1 cellular context compared by ENCODE assay signal in genomic region chr22:20951932-20952380, GRCh38.
TF ChIP-seq lines count a peak whose summit lies in the region.

No MANE protein-coding gene starts in this region.

TF ChIP-seq in HepG2, 621 proteins besides CTCF, POLR2A, EP300 and RAD21 (continued from another document and continues in another):
- TF ChIP-seq ZNF292 (CRISPR knock-in tag; IDR thresholded peaks at IDR 0.05; ENCODE audit: borderline replicate concordance, low read depth) (no peak), ZNF564 (CRISPR knock-in tag; IDR thresholded peaks at IDR 0.05) (no peak), ZNF549 (CRISPR knock-in tag; IDR thresholded peaks at IDR 0.05) (no peak), FOXP4 (CRISPR knock-in tag; IDR thresholded peaks at IDR 0.05) (0 out of 2 replicates have a peak, but pooled peaks have one; percentile 45), SP1 (IDR thresholded peaks at IDR 0.05) (no peak), SP1 (CRISPR knock-in tag; IDR thresholded peaks at IDR 0.05) (0 out of 2 replicates have a peak, but pooled peaks have one; percentile 8), MAFK (conservative IDR thresholded peaks at IDR 0.05 in 1 of 2, IDR thresholded peaks at IDR 0.05 in 1 of 2; ENCODE audit: low read length in 2 of 2) (no peak), USF2 (IDR thresholded peaks at IDR 0.05; ENCODE audit: low read depth, low read length) (no peak), USF2 (CRISPR knock-in tag; IDR thresholded peaks at IDR 0.05; ENCODE audit: borderline replicate concordance) (no peak), ARNT (IDR thresholded peaks at IDR 0.05) (no peak), HNF1A (IDR thresholded peaks at IDR 0.05; ENCODE audit: low read depth) (no peak), HNF1A (CRISPR knock-in tag; IDR thresholded peaks at IDR 0.05; ENCODE audit: borderline replicate concordance) (no peak), CEBPG (CRISPR knock-in tag; IDR thresholded peaks at IDR 0.05) (no peak), ARHGAP35 (CRISPR knock-in tag; IDR thresholded peaks at IDR 0.05; ENCODE audit: borderline replicate concordance) (no peak), ZNF44 (CRISPR knock-in tag; IDR thresholded peaks at IDR 0.05) (0 out of 2 replicates have a peak, but pooled peaks have one; percentile 6), HOXA9 (CRISPR knock-in tag; IDR thresholded peaks at IDR 0.05; ENCODE audit: borderline replicate concordance) (no peak), ZNF30 (CRISPR knock-in tag; IDR thresholded peaks at IDR 0.05) (no peak), ATF7 (IDR thresholded peaks at IDR 0.05) (no peak), ATF7 (CRISPR knock-in tag; IDR thresholded peaks at IDR 0.05) (peak; percentile 61; the same call in 1 of the 2 replicates), ZMAT3 (CRISPR knock-in tag; conservative IDR thresholded peaks at IDR 0.05) (no peak), MLXIP (CRISPR knock-in tag; IDR thresholded peaks at IDR 0.05; ENCODE audit: borderline replicate concordance) (no peak), RBM22 (optimal IDR thresholded peaks at IDR 0.05; ENCODE audit: low read length) (no peak), GZF1 (CRISPR knock-in tag; IDR thresholded peaks at IDR 0.05) (no peak), ZNF253 (CRISPR knock-in tag; IDR thresholded peaks at IDR 0.05; ENCODE audit: borderline replicate concordance) (no peak), ZBTB3 (CRISPR knock-in tag; IDR thresholded peaks at IDR 0.05; ENCODE audit: borderline replicate concordance, low read depth) (no peak), SIN3B (IDR thresholded peaks at IDR 0.05; ENCODE audit: low read length) (no peak), TARDBP (CRISPR knock-in tag; IDR thresholded peaks at IDR 0.05) (no peak), REPIN1 (CRISPR knock-in tag; IDR thresholded peaks at IDR 0.05; ENCODE audit: borderline replicate concordance, low read depth) (0 out of 2 replicates have a peak, but pooled peaks have one; percentile 4), KDM2A (CRISPR knock-in tag; IDR thresholded peaks at IDR 0.05; ENCODE audit: borderline replicate concordance, low read depth) (no peak), ZBTB7A (CRISPR knock-in tag; IDR thresholded peaks at IDR 0.05) (no peak), RFXANK (CRISPR knock-in tag; IDR thresholded peaks at IDR 0.05) (peak; percentile 92), RARA (CRISPR knock-in tag; IDR thresholded peaks at IDR 0.05) (peak; percentile 71), NR0B2 (CRISPR knock-in tag; IDR thresholded peaks at IDR 0.05) (no peak), ZIK1 (CRISPR knock-in tag; IDR thresholded peaks at IDR 0.05; ENCODE audit: borderline replicate concordance, low read depth) (no peak), ZNF225 (CRISPR knock-in tag; IDR thresholded peaks at IDR 0.05) (no peak), SALL1 (CRISPR knock-in tag; IDR thresholded peaks at IDR 0.05) (peak; percentile 37), ZNF512B (CRISPR knock-in tag; IDR thresholded peaks at IDR 0.05; ENCODE audit: borderline replicate concordance) (no peak), MYNN (CRISPR knock-in tag; IDR thresholded peaks at IDR 0.05; ENCODE audit: low read depth) (no peak), KMT2B (CRISPR knock-in tag; IDR thresholded peaks at IDR 0.05) (no peak), TBX3 (IDR thresholded peaks at IDR 0.05; ENCODE audit: borderline replicate concordance) (0 out of 2 replicates have a peak, but pooled peaks have one; percentile 16), KMT2A (CRISPR knock-in tag; IDR thresholded peaks at IDR 0.05) (no peak), PAWR (CRISPR knock-in tag; IDR thresholded peaks at IDR 0.05; ENCODE audit: borderline replicate concordance) (no peak), ZNF382 (CRISPR knock-in tag; IDR thresholded peaks at IDR 0.05; ENCODE audit: borderline replicate concordance) (no peak), ZFP36L1 (CRISPR knock-in tag; IDR thresholded peaks at IDR 0.05) (no peak), ZFX (CRISPR knock-in tag; IDR thresholded peaks at IDR 0.05; ENCODE audit: low read depth) (peak; percentile 53), NFE2L2 (IDR thresholded peaks at IDR 0.05; ENCODE audit: low read length) (no peak), ZNF546 (CRISPR knock-in tag; conservative IDR thresholded peaks at IDR 0.05) (no peak), ZNF33A (CRISPR knock-in tag; IDR thresholded peaks at IDR 0.05; ENCODE audit: borderline replicate concordance) (no peak), ATAD3A (CRISPR knock-in tag; IDR thresholded peaks at IDR 0.05) (no peak), ZNF616 (CRISPR knock-in tag; IDR thresholded peaks at IDR 0.05; ENCODE audit: low read depth) (no peak), STAT5B (CRISPR knock-in tag; IDR thresholded peaks at IDR 0.05) (no peak), HNRNPUL1 (IDR thresholded peaks at IDR 0.05; ENCODE audit: low read depth, low read length) (no peak), ZNF543 (CRISPR knock-in tag; IDR thresholded peaks at IDR 0.05) (no peak), REXO4 (CRISPR knock-in tag; IDR thresholded peaks at IDR 0.05; ENCODE audit: borderline replicate concordance) (no peak), ZFP37 (CRISPR knock-in tag; IDR thresholded peaks at IDR 0.05; ENCODE audit: borderline replicate concordance) (no peak), E2F5 (CRISPR knock-in tag; conservative IDR thresholded peaks at IDR 0.05) (no peak)
